ENCODE assay signal across 8 cellular contexts in genomic region chr9:92292338-92293074, GRCh38. TPM values are rescaled to one million over a fixed set of nuclear protein-coding genes. Genes with fewer than 3 reads are reported as not detected.
A peak's percentile ranks its signal among the peaks of the same experiment; 100 is the strongest.
DNase-seq lines count a peak whose midpoint lies in the region; ATAC-seq, FAIRE-seq and TF ChIP-seq lines count a peak whose summit lies in the region.

No MANE protein-coding gene starts in this region.

- BruUV-seq in PC-3 (replicated peaks; lab: Mats Ljungman, UMichigan): no TSS peak

- H4K8ac ChIP-seq in trophoblast cell (ENCODE audit: low read depth, low read length): no peak overlapping the region

- peak overlapping the region; percentile 99 for H3K4me2 ChIP-seq in PC-3 (ENCODE audit: low read length)
- peak overlapping the region; percentile 29 for H3K4me2 ChIP-seq in trophoblast cell (ENCODE audit: low read length)

- peaks cover 28% of the 10 kb centered on the region; the same call in 1 of the 2 replicates for H3K36me3 ChIP-seq in PC-3 (ENCODE audit: low read depth, low read length)
- H3K36me3 ChIP-seq in trophoblast cell (ENCODE audit: control insufficient read depth in 1 of 2, insufficient read depth in 2 of 2, low read length in 2 of 2): peaks cover 3% of the 10 kb centered on the region in 2 experiments

- no peaks in the 10 kb centered on the region for H3K79me1 ChIP-seq in trophoblast cell (ENCODE audit: low read length)

- peaks cover 21% of the 10 kb centered on the region for H3K4me1 ChIP-seq in PC-3 (ENCODE audit: insufficient read depth, low read length)
- peaks cover 7% of the 10 kb centered on the region in 2 experiments for H3K4me1 ChIP-seq in trophoblast cell (ENCODE audit: control insufficient read depth in 1 of 2, insufficient read depth in 2 of 2, low read length in 2 of 2)

- H3K9me3 ChIP-seq in PC-3 (ENCODE audit: low read length): no peaks in the 10 kb centered on the region
- H3K9me3 ChIP-seq in trophoblast cell (ENCODE audit: insufficient read depth, low read depth, low read length): no peaks in the 10 kb centered on the region

- no peak overlapping the region for H2BK5ac ChIP-seq in trophoblast cell (ENCODE audit: low read depth, low read length, poor library complexity)

- DNase-seq in DMS53 (lab: John Stamatoyannopoulos, UW) (peak; percentile 30), DMS53 treated with DMSO at 0.1 percent for 48 hours (lab: John Stamatoyannopoulos, UW; ENCODE audit: unreplicated experiment) (no peak), PC-3 (peak; percentile 36), erythroblast (lab: John Stamatoyannopoulos, UW) (peak; percentile 31 to 58), trophoblast cell (peak in 1 of 2 donors; percentile 11), 8988T (no peak), urothelium cell line (ENCODE audit: low spot score) (no peak)
- no peak for DNase-seq in activated CD4-positive, CD25-positive, alpha-beta regulatory T cell treated with anti-CD3 and anti-CD28 coated beads, Interleukin-2, amount 50 U/mL, for 72 hours

- H3F3A ChIP-seq in PC-3 (ENCODE audit: low read length, unreplicated experiment): no peaks in the 10 kb centered on the region

- no peak for FAIRE-seq in urothelium cell line (lab: Jason Lieb, UNC)

- H3K27me3 ChIP-seq in PC-3 (ENCODE audit: low read length): no peaks in the 10 kb centered on the region
- H3K27me3 ChIP-seq in trophoblast cell (ENCODE audit: insufficient read depth, low read length): no peaks in the 10 kb centered on the region

- peak overlapping the region; percentile 79 for H3K27ac ChIP-seq in PC-3 (ENCODE audit: low read length)
- no peak overlapping the region for H3K27ac ChIP-seq in trophoblast cell (ENCODE audit: low read depth, low read length)

- no peak overlapping the region for H2BK12ac ChIP-seq in trophoblast cell (ENCODE audit: low read length)

- TF ChIP-seq POLR2A in erythroblast (IDR thresholded peaks at IDR 0.05; ENCODE audit: low read length): no peak

- H3K14ac ChIP-seq in trophoblast cell (ENCODE audit: low read length): no peak overlapping the region

- H2AFZ ChIP-seq in PC-3 (ENCODE audit: low read length) (peak overlapping the region; percentile 73), trophoblast cell (ENCODE audit: insufficient read depth, low read length, poor library complexity) (no peak overlapping the region)

- H3K4ac ChIP-seq in trophoblast cell (ENCODE audit: low read depth, low read length): peak overlapping the region; percentile 98

- H4K12ac ChIP-seq in trophoblast cell (ENCODE audit: low read depth, low read length): no peak overlapping the region

- POLR2A ChIA-PET in PC-3 (lab: Charles Lee; ENCODE audit: unreplicated experiment): interaction anchor here (0.7 kb wide), 2 partner anchors 18 to 55 kb away, joined by 3 to 4 read pairs; no protein-coding TSS in a partner anchor

- no peaks in the 10 kb centered on the region for H3K9me2 ChIP-seq in PC-3 (replicated peaks; ENCODE audit: low read length)

- H3K4me3 ChIP-seq in PC-3 (ENCODE audit: low read length): peak overlapping the region; percentile 93
- H3K4me3 ChIP-seq in trophoblast cell (ENCODE audit: low read depth, low read length): no peak overlapping the region

- H4K20me1 ChIP-seq in PC-3 (ENCODE audit: low read length): peaks cover 24% of the 10 kb centered on the region

- no peak overlapping the region for H2AK5ac ChIP-seq in trophoblast cell (ENCODE audit: low read length)

- ATAC-seq in PC-3: peak; percentile 33; the same call in 1 of the 2 replicates

- no peak overlapping the region for H3K18ac ChIP-seq in trophoblast cell (ENCODE audit: low read length)

- no peak overlapping the region for H4K91ac ChIP-seq in trophoblast cell (ENCODE audit: low read depth, low read length)

- H3K79me2 ChIP-seq in PC-3 (ENCODE audit: low read length) (peaks cover 68% of the 10 kb centered on the region), trophoblast cell (ENCODE audit: control insufficient read depth, insufficient read depth, low read length, poor library complexity) (peaks cover 11% of the 10 kb centered on the region)

- H2BK120ac ChIP-seq in trophoblast cell (ENCODE audit: insufficient read depth, low read length, poor library complexity): no peak overlapping the region

- TF ChIP-seq CTCF in PC-3 (conservative IDR thresholded peaks at IDR 0.05; ENCODE audit: low read depth, low read length): no peak

- no peak overlapping the region for H3K23ac ChIP-seq in trophoblast cell (ENCODE audit: low read length)

- H3K9ac ChIP-seq in PC-3 (ENCODE audit: low read length) (peak overlapping the region; percentile 99), trophoblast cell (ENCODE audit: low read length) (no peak overlapping the region)

- intact Hi-C loops in PC-3 (cut with micrococcal nuclease): no loop called here

- CTCF ChIA-PET in PC-3 (lab: Charles Lee): interaction anchor here (0.5 kb wide), 1 partner anchor 1876 kb away, joined by 5 read pairs; no protein-coding TSS in a partner anchor

- WGBS in trophoblast cell (ENCODE audit: extremely low coverage, insufficient coverage, insufficient read length): 100% methylated on average over 3 of the region's 8 CpGs

RNA-seq across cellular contexts. Expression of gene IARS1, which starts 1.0 kb away (rescaled TPM):
- 128 and 148 TPM in 2 replicates for total RNA-seq in PC-3 (2014; rRNA removed)
- 77.3 and 78.9 TPM in 2 replicates for polyA plus RNA-seq in trophoblast cell (2013)

RNA-seq across cellular contexts. Expression of gene NOL8, which starts 32.6 kb away (rescaled TPM):
- total RNA-seq in PC-3 (2014; rRNA removed): 21.0 and 22.5 TPM in 2 replicates
- 25.1 and 25.8 TPM in 2 replicates for polyA plus RNA-seq in trophoblast cell (2013)

RNA-seq across cellular contexts. Expression of gene CENPP, which starts 33.2 kb away (rescaled TPM):
- 2.7 and 8.3 TPM in 2 replicates for total RNA-seq in PC-3 (2014; rRNA removed)
- 9.6 and 9.7 TPM in 2 replicates for polyA plus RNA-seq in trophoblast cell (2013)

Comparison
In these comparisons a context has a peak if more than half of its experiments do, and no peak if none do; other contexts are left out.
1. DNase-seq: peak in DMS53 (single experiment), PC-3 (single experiment) and erythroblast (2 of 2); none in DMS53 treated with DMSO at 0.1 percent for 48 hours (single experiment), 8988T (single experiment), activated CD4-positive, CD25-positive, alpha-beta regulatory T cell treated with anti-CD3 and anti-CD28 coated beads, Interleukin-2, amount 50 U/mL, for 72 hours (single experiment) and urothelium cell line (single experiment).